14 cellular contexts compared by ENCODE assay signal in the genomic region with DNA sequence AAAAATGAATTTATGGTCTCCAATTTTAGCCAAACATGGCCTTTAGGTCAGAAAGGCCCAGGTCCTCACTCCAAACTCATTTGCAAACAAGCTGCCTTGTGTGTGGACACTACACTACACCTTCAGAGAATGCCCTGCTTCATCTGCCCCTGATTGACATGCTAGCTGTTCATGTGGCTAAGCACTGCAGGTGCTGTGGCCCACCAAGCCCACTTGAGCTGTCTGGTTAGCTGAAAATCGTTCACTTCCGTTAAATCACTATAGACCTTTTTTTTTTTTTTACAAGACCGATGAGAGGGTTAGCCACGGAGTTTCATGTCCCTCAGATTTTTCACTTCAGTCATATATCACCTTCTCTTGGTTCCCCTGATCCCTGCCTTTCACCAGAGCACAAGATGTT. TPM values are rescaled to one million over a fixed set of nuclear protein-coding genes. Genes with fewer than 3 reads are reported as not detected.
DNase-seq lines count a peak whose midpoint lies in the region; ATAC-seq and TF ChIP-seq lines count a peak whose summit lies in the region.
"Had no signal": no experiment of that assay in that cellular context is flagged by ENCODE, and none has a peak within 500 bp of the region (broad histone marks: within the 10 kb centered on the region; RNA-seq: fewer than 3 reads in every experiment).

No MANE protein-coding gene starts in this region.

- H3K4me2 ChIP-seq in KMS-11, result peak overlapping the region; percentile 63; the same call in 1 of the 2 replicates

- H3K27me3 Mint-ChIP-seq in activated T-cell treated with anti-CD3 and anti-CD28 coated beads, Interleukin-2, amount 50 U/mL, for 72 hours (ENCODE audit: low read depth), result no peaks in the 10 kb centered on the region
- no peaks in the 10 kb centered on the region for H3K27me3 Mint-ChIP-seq in activated CD4-positive, alpha-beta memory T cell treated with anti-CD3 and anti-CD28 coated beads, Interleukin-2, amount 10 ng/mL, durations not matched to agents 7 days and 5 days

- H4K20me1 ChIP-seq in KMS-11 (ENCODE audit: insufficient read depth), result no peaks in the 10 kb centered on the region

- peaks cover 53% of the 10 kb centered on the region for H3K4me1 ChIP-seq in KMS-11 (ENCODE audit: low read depth, poor library complexity, severe bottlenecking)
- H3K4me1 ChIP-seq in spleen, result peaks cover 0 to 18% (median 0%) of the 10 kb centered on the region in 6 donors
- H3K4me1 ChIP-seq: SJSA1 had no signal

- no peak overlapping the region for H2AFZ ChIP-seq in KMS-11 (ENCODE audit: low read depth)

- peak overlapping the region in 1 of 2 donors; percentile 47 for H3K4me3 Mint-ChIP-seq in activated T-cell treated with anti-CD3 and anti-CD28 coated beads, Interleukin-2, amount 50 U/mL, for 72 hours
- H3K4me3 Mint-ChIP-seq in activated CD4-positive, alpha-beta memory T cell treated with anti-CD3 and anti-CD28 coated beads, Interleukin-2, amount 10 ng/mL, durations not matched to agents 7 days and 5 days, result peak overlapping the region; percentile 19
- H3K4me3 Mint-ChIP-seq in stimulated activated effector memory CD8-positive, alpha-beta T cell treated with anti-CD3 and anti-CD28 coated beads, Interleukin-12 subunit alpha, Interleukin-12 subunit beta, amount 100 ng/mL, for 72 hours, result peak overlapping the region; percentile 27
- H3K4me3 Mint-ChIP-seq: H9 had no signal

- WGBS in spleen, 5 donors, result 61 to 86% (median 77%) methylated on average over 4 of the region's 4 CpGs

- H3K27ac ChIP-seq in KMS-11 (no peak overlapping the region), spleen (no peak overlapping the region)
- H3K27ac ChIP-seq: SJSA1 had no signal

- H3K4me3 ChIP-seq in KMS-11 (IDR thresholded peaks at IDR 0.05; ENCODE audit: insufficient read depth, low read depth, low read length) (no peak overlapping the region), spleen (no peak overlapping the region)
- H3K4me3 ChIP-seq: SJSA1 had no signal

- POLR2A ChIA-PET in activated CD4-positive, alpha-beta memory T cell treated with anti-CD3 and anti-CD28 coated beads, Interleukin-2, amount 10 ng/mL, durations not matched to agents 7 days and 5 days (lab: Charles Lee), result no interaction called here

- TF ChIP-seq POLR2A in spleen (IDR thresholded peaks at IDR 0.05), result no peak

- H3K9me3 Mint-ChIP-seq in activated T-cell treated with anti-CD3 and anti-CD28 coated beads, Interleukin-2, amount 50 U/mL, for 72 hours, result no peaks in the 10 kb centered on the region
- no peaks in the 10 kb centered on the region for H3K9me3 Mint-ChIP-seq in activated CD4-positive, alpha-beta memory T cell treated with anti-CD3 and anti-CD28 coated beads, Interleukin-2, amount 10 ng/mL, durations not matched to agents 7 days and 5 days
- H3K9me3 Mint-ChIP-seq in stimulated activated effector memory CD8-positive, alpha-beta T cell treated with anti-CD3 and anti-CD28 coated beads, Interleukin-12 subunit alpha, Interleukin-12 subunit beta, amount 100 ng/mL, for 72 hours, result no peaks in the 10 kb centered on the region

- H3K9ac ChIP-seq in KMS-11, result no peak overlapping the region

- no peaks in the 10 kb centered on the region for H3K79me2 ChIP-seq in KMS-11 (ENCODE audit: insufficient read depth, low read depth)

- ATAC-seq in activated T-cell treated with anti-CD3 and anti-CD28 coated beads, Interleukin-2, amount 50 U/mL, for 72 hours (replicated peaks in 1 of 2), result peak in 1 of 2 donors; percentile 48
- peak; percentile 41 for ATAC-seq in stimulated activated effector memory CD8-positive, alpha-beta T cell treated with anti-CD3 and anti-CD28 coated beads, Interleukin-12 subunit alpha, Interleukin-12 subunit beta, amount 100 ng/mL, for 72 hours

- no peaks in the 10 kb centered on the region for H3K36me3 ChIP-seq in KMS-11 (ENCODE audit: insufficient read depth)
- H3K36me3 ChIP-seq in spleen, result peaks cover 0 to 81% (median 29%) of the 10 kb centered on the region in 6 donors

- no peaks in the 10 kb centered on the region for H3K9me3 ChIP-seq in spleen
- H3K9me3 ChIP-seq: SJSA1 had no signal

- H3K27me3 ChIP-seq in KMS-11 (ENCODE audit: insufficient read depth, low read depth) (no peaks in the 10 kb centered on the region), spleen (replicated peaks in 1 of 7) (no peaks in the 10 kb centered on the region)
- H3K27me3 ChIP-seq: SJSA1 had no signal

- H3K4me1 Mint-ChIP-seq in activated T-cell treated with anti-CD3 and anti-CD28 coated beads, Interleukin-2, amount 50 U/mL, for 72 hours (ENCODE audit: low read depth), result peaks cover 19% of the 10 kb centered on the region
- peaks cover 37% of the 10 kb centered on the region for H3K4me1 Mint-ChIP-seq in activated CD4-positive, alpha-beta memory T cell treated with anti-CD3 and anti-CD28 coated beads, Interleukin-2, amount 10 ng/mL, durations not matched to agents 7 days and 5 days
- H3K4me1 Mint-ChIP-seq in stimulated activated effector memory CD8-positive, alpha-beta T cell treated with anti-CD3 and anti-CD28 coated beads, Interleukin-12 subunit alpha, Interleukin-12 subunit beta, amount 100 ng/mL, for 72 hours, result peaks cover 28% of the 10 kb centered on the region

- peaks cover 7% of the 10 kb centered on the region in 2 donors for H3K36me3 Mint-ChIP-seq in activated T-cell treated with anti-CD3 and anti-CD28 coated beads, Interleukin-2, amount 50 U/mL, for 72 hours (ENCODE audit: insufficient read depth in 2 of 2)
- peaks cover 41% of the 10 kb centered on the region for H3K36me3 Mint-ChIP-seq in activated CD4-positive, alpha-beta memory T cell treated with anti-CD3 and anti-CD28 coated beads, Interleukin-2, amount 10 ng/mL, durations not matched to agents 7 days and 5 days (ENCODE audit: low read depth)
- peaks cover 55% of the 10 kb centered on the region for H3K36me3 Mint-ChIP-seq in stimulated activated effector memory CD8-positive, alpha-beta T cell treated with anti-CD3 and anti-CD28 coated beads, Interleukin-12 subunit alpha, Interleukin-12 subunit beta, amount 100 ng/mL, for 72 hours

- intact Hi-C loops in spleen (cut with DNase I; ENCODE audit: low total_unique reads), result no loop called here

- no peak for TF ChIP-seq CTCF in KMS-11 (conservative IDR thresholded peaks at IDR 0.05; ENCODE audit: low read depth, low read length)
- TF ChIP-seq CTCF in spleen (IDR thresholded peaks at IDR 0.05 in 8 of 11, conservative IDR thresholded peaks at IDR 0.05 in 3 of 11), result no peak

- CTCF ChIA-PET in activated CD4-positive, alpha-beta memory T cell treated with anti-CD3 and anti-CD28 coated beads, Interleukin-2, amount 10 ng/mL, durations not matched to agents 7 days and 5 days (lab: Charles Lee), result interaction anchor here (0.9 to 1.2 kb wide), 2 partner anchors 17 to 19 kb away, joined by 3 read pairs; no protein-coding TSS in a partner anchor

- peak overlapping the region; percentile 58 for H3K27ac Mint-ChIP-seq in activated T-cell treated with anti-CD3 and anti-CD28 coated beads, Interleukin-2, amount 50 U/mL, for 72 hours
- H3K27ac Mint-ChIP-seq in activated CD4-positive, alpha-beta memory T cell treated with anti-CD3 and anti-CD28 coated beads, Interleukin-2, amount 10 ng/mL, durations not matched to agents 7 days and 5 days, result peak overlapping the region; percentile 80
- peak overlapping the region; percentile 90 for H3K27ac Mint-ChIP-seq in stimulated activated effector memory CD8-positive, alpha-beta T cell treated with anti-CD3 and anti-CD28 coated beads, Interleukin-12 subunit alpha, Interleukin-12 subunit beta, amount 100 ng/mL, for 72 hours
- H3K27ac Mint-ChIP-seq: H9 had no signal

- no peak for DNase-seq in activated T-cell treated with anti-CD3 and anti-CD28 coated beads, Interleukin-2, amount 50 U/mL, for 72 hours
- DNase-seq in activated T-cell treated with anti-CD3 and anti-CD28 coated beads, Interleukin-2, amount 50 U/mL, for 1 hour, result no peak
- no peak for DNase-seq in activated CD4-positive, alpha-beta memory T cell treated with anti-CD3 and anti-CD28 coated beads, Interleukin-2, amount 10 ng/mL, durations not matched to agents 7 days and 5 days
- DNase-seq in stimulated activated effector memory CD8-positive, alpha-beta T cell treated with anti-CD3 and anti-CD28 coated beads, Interleukin-12 subunit alpha, Interleukin-12 subunit beta, amount 100 ng/mL, for 72 hours (ENCODE audit: low spot score in 2 of 2), result peak in 1 of 2 donors; percentile 57
- DNase-seq in spleen (no peak), anterior cingulate cortex (lab: John Stamatoyannopoulos, UW) (no peak)
- DNase-seq: DMS79 treated with DMSO at 0.1 percent for 48 hours, H9, NCI-H1417 treated with DMSO at 0.1 percent for 48 hours, NCI-H1930, NCI-H510A, NCI-H82 had no signal

RNA-seq across cellular contexts. Expression of a gene that starts 39.3 kb away (rescaled TPM):
- total RNA-seq in activated T-cell treated with anti-CD3 and anti-CD28 coated beads, Interleukin-2, amount 50 U/mL, for 72 hours, result 10 to 100 TPM; 33.7 to 35.5 TPM
- 10 to 100 TPM; 58.2 to 60.1 TPM for total RNA-seq in activated CD4-positive, alpha-beta memory T cell treated with anti-CD3 and anti-CD28 coated beads, Interleukin-2, amount 10 ng/mL, durations not matched to agents 7 days and 5 days
- total RNA-seq in spleen, result 10 to 100 TPM; 21.5 to 42.9 (median 32.6) TPM
- polyA plus RNA-seq in spleen, result 1 to 10 TPM; 3.9 to 8.3 (median 4.4) TPM
